Comparison of ENCODE assay signal across 25 cellular contexts in the genomic region with DNA sequence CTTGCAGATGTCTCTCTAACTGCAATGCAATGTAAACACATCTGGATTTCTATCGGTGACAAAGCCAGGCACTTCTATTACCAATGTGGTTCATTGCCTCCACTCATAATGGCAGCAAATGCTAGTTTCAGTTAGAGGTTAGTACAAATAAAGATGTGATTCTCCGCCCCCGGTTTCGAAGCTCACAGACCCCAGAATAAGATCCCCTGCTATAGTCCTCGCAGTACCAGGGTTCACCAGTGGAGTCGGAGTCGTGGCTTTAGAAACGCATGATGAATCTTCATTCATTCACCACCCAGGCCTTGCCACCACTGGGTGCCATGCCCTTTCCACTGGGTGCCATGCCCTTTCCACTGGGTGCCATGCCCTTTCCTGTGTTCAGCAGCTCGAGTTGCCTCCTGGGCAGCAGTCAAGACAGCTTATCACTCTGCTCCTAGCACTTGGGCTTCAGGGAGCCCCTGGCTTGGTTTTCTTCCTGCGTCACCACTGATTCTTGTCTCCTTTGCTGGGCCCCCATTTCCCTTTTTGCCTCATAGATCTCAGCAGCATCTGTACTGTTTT. TPM values are rescaled to one million over a fixed set of nuclear protein-coding genes. Genes with fewer than 3 reads are reported as not detected.
DNase-seq lines count a peak whose midpoint lies in the region; ATAC-seq, FAIRE-seq and TF ChIP-seq lines count a peak whose summit lies in the region.
"Had no signal": no experiment of that assay in that cellular context is flagged by ENCODE, and none has a peak within 500 bp of the region (broad histone marks: within the 10 kb centered on the region; RNA-seq: fewer than 3 reads in every experiment).

No MANE protein-coding gene starts in this region.

- peaks cover 15% of the 10 kb centered on the region for H3K79me2 ChIP-seq in astrocyte (ENCODE audit: insufficient read depth, low read length)

- TF ChIP-seq CTCF in astrocyte (IDR thresholded peaks at IDR 0.05; ENCODE audit: insufficient read depth, low read depth, low read length), result no peak
- TF ChIP-seq CTCF in progenitor cell of endocrine pancreas (IDR thresholded peaks at IDR 0.05; ENCODE audit: unreplicated experiment), result no peak
- no peak for TF ChIP-seq CTCF in testis (IDR thresholded peaks at IDR 0.05)

- no peaks in the 10 kb centered on the region for H3K36me3 Mint-ChIP-seq in astrocyte (ENCODE audit: low read depth, unreplicated experiment)
- no peaks in the 10 kb centered on the region for H3K36me3 Mint-ChIP-seq in progenitor cell of endocrine pancreas (ENCODE audit: insufficient read depth)

- H4K20me1 ChIP-seq in astrocyte (ENCODE audit: insufficient read depth, low read length), result no peaks in the 10 kb centered on the region

- ATAC-seq in HG02588 (IDR thresholded peaks at IDR 0.05; ENCODE audit: unreplicated experiment), result no peak
- no peak for ATAC-seq in HG03442 (IDR thresholded peaks at IDR 0.05; ENCODE audit: unreplicated experiment)
- ATAC-seq: HepG2 had no signal

- H3K27ac ChIP-seq in KOPT-K1 (ENCODE audit: low read depth, low read length, poor library complexity, severe bottlenecking), result peak overlapping the region; percentile 69
- no peak overlapping the region for H3K27ac ChIP-seq in astrocyte (ENCODE audit: low read depth, low read length)
- H3K27ac ChIP-seq in testis, result no peak overlapping the region
- H3K27ac ChIP-seq: 22Rv1, SJSA1, skin epidermis had no signal

- intact Hi-C loops in testis (cut with DNase I; ENCODE audit: low total_unique reads), result no loop called here

- no peak overlapping the region for H3K9ac ChIP-seq in astrocyte (ENCODE audit: low read length)

- H3K4me2 ChIP-seq in astrocyte (ENCODE audit: low read length), result no peak overlapping the region

- H3K9me3 ChIP-seq in KOPT-K1 (ENCODE audit: insufficient read depth, low read length, poor library complexity, severe bottlenecking) (no peaks in the 10 kb centered on the region), astrocyte (ENCODE audit: insufficient read depth, low read depth, low read length) (no peaks in the 10 kb centered on the region), testis (no peaks in the 10 kb centered on the region)
- H3K9me3 ChIP-seq: SJSA1 had no signal

- H3K27ac Mint-ChIP-seq in astrocyte (ENCODE audit: unreplicated experiment) (no peak overlapping the region), progenitor cell of endocrine pancreas (peak overlapping the region; percentile 49)

- TF ChIP-seq POLR2A in testis (IDR thresholded peaks at IDR 0.05), result no peak

- no peaks in the 10 kb centered on the region for H3K27me3 ChIP-seq in astrocyte (ENCODE audit: insufficient read depth, low read length)
- H3K27me3 ChIP-seq in testis, result no peaks in the 10 kb centered on the region
- H3K27me3 ChIP-seq: SJSA1 had no signal

- WGBS in testis, 2 donors, result 85 to 90% methylated on average over 6 to 10 of the region's 10 CpGs

- H3K4me1 ChIP-seq in astrocyte (ENCODE audit: insufficient read depth, low read length) (peaks cover under 1% of the 10 kb centered on the region), testis (no peaks in the 10 kb centered on the region)

- DNase-seq in DMS 273 (lab: John Stamatoyannopoulos, UW; ENCODE audit: unreplicated experiment), result peak; percentile 47
- DNase-seq in DMS 273 treated with DMSO at 0.1 percent for 48 hours (lab: John Stamatoyannopoulos, UW), result no peak
- DNase-seq in astrocyte (ENCODE audit: low read depth), result no peak
- no peak for DNase-seq in progenitor cell of endocrine pancreas (ENCODE audit: low spot score, unreplicated experiment)
- DNase-seq in testis, result no peak
- DNase-seq: activated effector memory CD4-positive, alpha-beta T cell treated with Interleukin-2 at 50 U/mL for 16 hours; effector CD8-positive, alpha-beta T cell; GF-D8; GOT3; mesenchymal stem cell; NCI-H1092 treated with DMSO at 0.1 percent for 48 hours; NCI-H2029; NCI-H69; nucleus accumbens; stimulated activated CD4-positive, alpha-beta T cell treated with anti-CD3 and anti-CD28 coated beads, Interleukin-2, amount 100 ng/mL, for 24 hours had no signal

- FAIRE-seq in astrocyte (lab: Jason Lieb, UNC), result peak; percentile 86
- FAIRE-seq: frontal cortex, HepG2 had no signal

- peaks cover under 1% of the 10 kb centered on the region; the same call in 1 of the 2 replicates for H3K36me3 ChIP-seq in KOPT-K1 (ENCODE audit: insufficient read depth, low read length)
- no peaks in the 10 kb centered on the region for H3K36me3 ChIP-seq in astrocyte (ENCODE audit: insufficient read depth, low read length)
- no peaks in the 10 kb centered on the region for H3K36me3 ChIP-seq in testis (ENCODE audit: low read depth, missing control alignments)

- H3K4me3 ChIP-seq in astrocyte (ENCODE audit: insufficient read depth, low read depth, low read length) (no peak overlapping the region), testis (no peak overlapping the region)
- H3K4me3 ChIP-seq: SJSA1, skin epidermis had no signal

- H3K9me3 Mint-ChIP-seq in astrocyte (ENCODE audit: unreplicated experiment), result no peaks in the 10 kb centered on the region
- H3K9me3 Mint-ChIP-seq in progenitor cell of endocrine pancreas (ENCODE audit: low read depth), result peaks cover 4% of the 10 kb centered on the region

- H2AFZ ChIP-seq in astrocyte (ENCODE audit: low read depth, low read length), result no peak overlapping the region

- H3K27me3 Mint-ChIP-seq in astrocyte (ENCODE audit: low read depth, unreplicated experiment) (no peaks in the 10 kb centered on the region), progenitor cell of endocrine pancreas (no peaks in the 10 kb centered on the region)

- H3K4me1 Mint-ChIP-seq in astrocyte (ENCODE audit: low read depth, unreplicated experiment) (no peaks in the 10 kb centered on the region), progenitor cell of endocrine pancreas (ENCODE audit: low read depth) (peaks cover 5% of the 10 kb centered on the region)

- no peak overlapping the region for H3K4me3 Mint-ChIP-seq in astrocyte (ENCODE audit: unreplicated experiment)
- H3K4me3 Mint-ChIP-seq in progenitor cell of endocrine pancreas (ENCODE audit: low read depth), result no peak overlapping the region

RNA-seq across cellular contexts. Expression of gene NAA10, which starts 3.5 kb away (rescaled TPM):
- total RNA-seq in astrocyte, result 134 and 144 TPM in 2 replicates
- 85.3 and 86.3 TPM in 2 replicates for total RNA-seq in progenitor cell of endocrine pancreas
- total RNA-seq in testis, result 10 to 100 TPM; 46.7 to 52.8 TPM
- polyA plus RNA-seq in testis (ENCODE audit: insufficient read depth, low read depth, low replicate concordance), result 33.9 TPM

RNA-seq across cellular contexts. Expression of gene RENBP, which starts 6.1 kb away (rescaled TPM):
- total RNA-seq in astrocyte (1.7 and 2.2 TPM in 2 replicates), progenitor cell of endocrine pancreas (2.5 and 3.3 TPM in 2 replicates), testis (1 to 10 TPM; 2.8 to 3.4 TPM)
- polyA plus RNA-seq in testis (ENCODE audit: insufficient read depth, low read depth, low replicate concordance), result 4.8 TPM

RNA-seq across cellular contexts. Expression of gene ARHGAP4, which starts 12.2 kb away (rescaled TPM):
- total RNA-seq in astrocyte (3.9 and 4.3 TPM in 2 replicates), progenitor cell of endocrine pancreas (16.4 and 16.7 TPM in 2 replicates), testis (10 to 100 TPM; 34.6 to 41.3 TPM)
- 25.6 TPM for polyA plus RNA-seq in testis (ENCODE audit: insufficient read depth, low read depth, low replicate concordance)

RNA-seq across cellular contexts. Expression of gene HCFC1, which starts 33.3 kb away (rescaled TPM):
- total RNA-seq in astrocyte, result 58.1 and 61.2 TPM in 2 replicates
- 105 and 121 TPM in 2 replicates for total RNA-seq in progenitor cell of endocrine pancreas
- total RNA-seq in testis, result 100 to 1,000 TPM; 102 to 115 TPM
- 32.3 TPM for polyA plus RNA-seq in testis (ENCODE audit: insufficient read depth, low read depth, low replicate concordance)

RNA-seq across cellular contexts. Expression of gene AVPR2, which starts 33.8 kb away (rescaled TPM):
- total RNA-seq in astrocyte, result not detected in 2 replicates
- total RNA-seq in progenitor cell of endocrine pancreas, result not detected in 2 replicates
- 1 to 10 TPM in 1 of 2 donors, under 1 TPM in 1; 0.74 to 1.1 TPM for total RNA-seq in testis
- polyA plus RNA-seq in testis (ENCODE audit: insufficient read depth, low read depth, low replicate concordance), result 1.3 TPM
- total RNA-seq: frontal cortex; HepG2; RPMI7951; SJSA1; T-helper 1 cell treated with Interleukin-12 subunit alpha and Interleukin-12 subunit beta and Interleukin-4 antibody, amounts not matched to agents 30 ng/mL and 1 ng/mL, for 36 hours had no signal
- polyA plus RNA-seq: HepG2 had no signal
